Comparison of ENCODE assay signal across 21 cellular contexts in genomic region chr2:44932564-44933392, GRCh38. TPM values are rescaled to one million over a fixed set of nuclear protein-coding genes. Genes with fewer than 3 reads are reported as not detected.
DNase-seq lines count a peak whose midpoint lies in the region; ATAC-seq and TF ChIP-seq lines count a peak whose summit lies in the region.
"Had no signal": no experiment of that assay in that cellular context is flagged by ENCODE, and none has a peak within 500 bp of the region (broad histone marks: within the 10 kb centered on the region; RNA-seq: fewer than 3 reads in every experiment).

No MANE protein-coding gene starts in this region.

- TF ChIP-seq CTCF in left ventricle myocardium inferior (IDR thresholded peaks at IDR 0.05; ENCODE audit: borderline replicate concordance) (no peak), brain (conservative IDR thresholded peaks at IDR 0.05) (no peak), brain microvascular endothelial cell (IDR thresholded peaks at IDR 0.05; ENCODE audit: low read depth, low read length, missing control alignments) (no peak)

- in situ Hi-C loops in brain microvascular endothelial cell (cut with HindIII; ENCODE audit: low pct_ligation_motif_present, low sequenced_read_pairs), result no loop called here

- peaks cover 90% of the 10 kb centered on the region for H3K27me3 Mint-ChIP-seq in brain
- peaks cover 56 to 84% (median 69%) of the 10 kb centered on the region in 5 donors for H3K27me3 Mint-ChIP-seq in naive thymus-derived CD4-positive, alpha-beta T cell

- H3K36me3 ChIP-seq in left ventricle myocardium inferior, result no peaks in the 10 kb centered on the region
- H3K36me3 ChIP-seq in naive thymus-derived CD4-positive, alpha-beta T cell (ENCODE audit: control insufficient read depth in 2 of 3, insufficient read depth in 3 of 3, low read length in 3 of 3), result no peaks in the 10 kb centered on the region
- H3K36me3 ChIP-seq in brain microvascular endothelial cell (replicated peaks), result no peaks in the 10 kb centered on the region
- H3K36me3 ChIP-seq: cardiac muscle cell, esophagus muscularis mucosa, Peyer's patch, tibial nerve had no signal

- H3K36me3 Mint-ChIP-seq in brain, result peaks cover 8% of the 10 kb centered on the region
- no peaks in the 10 kb centered on the region for H3K36me3 Mint-ChIP-seq in naive thymus-derived CD4-positive, alpha-beta T cell
- H3K36me3 Mint-ChIP-seq: activated naive CD4-positive, alpha-beta T cell treated with anti-CD3 and anti-CD28 coated beads, Interleukin-2, amount 50 U/mL, for 72 hours; CD4-positive, CD25-positive, alpha-beta regulatory T cell; naive thymus-derived CD8-positive, alpha-beta T cell; stimulated activated effector memory CD8-positive, alpha-beta T cell treated with anti-CD3 and anti-CD28 coated beads, Interleukin-12 subunit alpha, Interleukin-12 subunit beta, amount 100 ng/mL, for 72 hours had no signal

- ATAC-seq in Right ventricle myocardium superior (ENCODE audit: poor library complexity) (no peak), SK-N-SH treated with all-trans-retinoic acid at 6 μM for 48 hours (no peak)
- no peak for ATAC-seq in naive thymus-derived CD4-positive, alpha-beta T cell
- ATAC-seq: activated naive CD4-positive, alpha-beta T cell treated with anti-CD3 and anti-CD28 coated beads, Interleukin-2, amount 50 U/mL, for 72 hours; naive thymus-derived CD8-positive, alpha-beta T cell; stimulated activated effector memory CD8-positive, alpha-beta T cell treated with anti-CD3 and anti-CD28 coated beads, Interleukin-12 subunit alpha, Interleukin-12 subunit beta, amount 100 ng/mL, for 72 hours had no signal

- POLR2A ChIA-PET in naive thymus-derived CD4-positive, alpha-beta T cell (lab: Charles Lee), result no interaction called here

- no peak overlapping the region for H3K27ac Mint-ChIP-seq in brain
- H3K27ac Mint-ChIP-seq in naive thymus-derived CD4-positive, alpha-beta T cell, result peak overlapping the region in 1 of 9 donors; percentile 69
- H3K27ac Mint-ChIP-seq: CD4-positive, CD25-positive, alpha-beta regulatory T cell; stimulated activated effector memory CD8-positive, alpha-beta T cell treated with anti-CD3 and anti-CD28 coated beads, Interleukin-12 subunit alpha, Interleukin-12 subunit beta, amount 100 ng/mL, for 72 hours had no signal

- H3K4me3 ChIP-seq in left ventricle myocardium inferior (peak overlapping the region; percentile 4), brain microvascular endothelial cell (ENCODE audit: low read depth, low read length) (no peak overlapping the region)
- H3K4me3 ChIP-seq in naive thymus-derived CD4-positive, alpha-beta T cell (ENCODE audit: low read length), result no peak overlapping the region
- H3K4me3 ChIP-seq: cardiac muscle cell, esophagus muscularis mucosa, Peyer's patch, tibial nerve had no signal

- intact Hi-C loops in left ventricle myocardium inferior (cut with micrococcal nuclease), result no loop called here
- intact Hi-C loops in Right ventricle myocardium superior (cut with DNase I), result no loop called here
- intact Hi-C loops in naive thymus-derived CD4-positive, alpha-beta T cell (cut with micrococcal nuclease), result loop anchor here in 1 of 2 donors (2.0 to 5.0 kb wide), 2 partner anchors 78 to 240 kb away; no protein-coding TSS in a partner anchor

- H3K9me3 ChIP-seq in left ventricle myocardium inferior (replicated peaks), result no peaks in the 10 kb centered on the region
- H3K9me3 ChIP-seq in naive thymus-derived CD4-positive, alpha-beta T cell (ENCODE audit: control insufficient read depth in 2 of 3, low read length in 3 of 3), result no peaks in the 10 kb centered on the region
- H3K9me3 ChIP-seq: esophagus muscularis mucosa, Peyer's patch, tibial nerve had no signal

- peaks cover 100% of the 10 kb centered on the region for H3K27me3 ChIP-seq in left ventricle myocardium inferior (ENCODE audit: low read depth)
- peaks cover 9% of the 10 kb centered on the region in 2 donors for H3K27me3 ChIP-seq in naive thymus-derived CD4-positive, alpha-beta T cell (ENCODE audit: control insufficient read depth in 2 of 2, insufficient read depth in 2 of 2, low read length in 2 of 2)
- peaks cover 94% of the 10 kb centered on the region for H3K27me3 ChIP-seq in brain microvascular endothelial cell (replicated peaks)

- no peak overlapping the region for H3K27ac ChIP-seq in left ventricle myocardium inferior (replicated peaks)
- H3K27ac ChIP-seq in naive thymus-derived CD4-positive, alpha-beta T cell (ENCODE audit: low read depth, low read length), result no peak overlapping the region
- H3K27ac ChIP-seq in brain microvascular endothelial cell, result no peak overlapping the region
- H3K27ac ChIP-seq: cardiac muscle cell, esophagus muscularis mucosa, Peyer's patch, tibial nerve had no signal

- peaks cover 0 to 8% (median 0%) of the 10 kb centered on the region in 5 experiments for H3K9me3 Mint-ChIP-seq in brain
- no peaks in the 10 kb centered on the region for H3K9me3 Mint-ChIP-seq in naive thymus-derived CD4-positive, alpha-beta T cell
- H3K9me3 Mint-ChIP-seq: activated CD4-positive, alpha-beta T cell treated with anti-CD3 and anti-CD28 coated beads, Interleukin-2, amount 10 ng/mL, durations not matched to agents 24 days and 14 days; activated naive CD4-positive, alpha-beta T cell treated with anti-CD3 and anti-CD28 coated beads, Interleukin-2, amount 50 U/mL, for 72 hours; naive thymus-derived CD8-positive, alpha-beta T cell; stimulated activated effector memory CD8-positive, alpha-beta T cell treated with anti-CD3 and anti-CD28 coated beads, Interleukin-12 subunit alpha, Interleukin-12 subunit beta, amount 100 ng/mL, for 72 hours had no signal

- H3K4me1 ChIP-seq in left ventricle myocardium inferior, result peaks cover 60% of the 10 kb centered on the region
- no peaks in the 10 kb centered on the region for H3K4me1 ChIP-seq in naive thymus-derived CD4-positive, alpha-beta T cell (ENCODE audit: control insufficient read depth in 2 of 2, insufficient read depth in 2 of 2, low read length in 2 of 2)

- H3K4me1 Mint-ChIP-seq in brain, result peaks cover 45% of the 10 kb centered on the region
- H3K4me1 Mint-ChIP-seq in naive thymus-derived CD4-positive, alpha-beta T cell, result peaks cover 10 to 52% (median 37%) of the 10 kb centered on the region in 7 donors

- peak overlapping the region in 4 of 5 experiments; percentile 13 to 88 (median 82) for H3K4me3 Mint-ChIP-seq in brain
- peak overlapping the region in 7 of 10 donors; percentile 30 to 64 (median 44) for H3K4me3 Mint-ChIP-seq in naive thymus-derived CD4-positive, alpha-beta T cell
- H3K4me3 Mint-ChIP-seq: activated CD4-positive, alpha-beta T cell treated with anti-CD3 and anti-CD28 coated beads, Interleukin-2, amount 10 ng/mL, durations not matched to agents 24 days and 14 days; stimulated activated effector memory CD8-positive, alpha-beta T cell treated with anti-CD3 and anti-CD28 coated beads, Interleukin-12 subunit alpha, Interleukin-12 subunit beta, amount 100 ng/mL, for 72 hours had no signal

- DNase-seq in left ventricle myocardium inferior (no peak), Right ventricle myocardium superior (no peak), brain microvascular endothelial cell (no peak), RPMI8226 (no peak), hippocampal formation (lab: John Stamatoyannopoulos, UW) (no peak)
- no peak for DNase-seq in naive thymus-derived CD4-positive, alpha-beta T cell
- DNase-seq: activated CD4-positive, alpha-beta T cell treated with anti-CD3 and anti-CD28 coated beads, Interleukin-2, amount 10 ng/mL, durations not matched to agents 24 days and 14 days; activated T-cell treated with anti-CD3 and anti-CD28 coated beads for 4 hours; CD4-positive, CD25-positive, alpha-beta regulatory T cell; mammary epithelial cell; NCI-H146; NCI-H82; Peyer's patch had no signal

- CTCF ChIA-PET in naive thymus-derived CD4-positive, alpha-beta T cell (lab: Charles Lee), result no interaction called here

TF ChIP-seq in SK-N-SH treated with all-trans-retinoic acid at 6 μM for 48 hours, 23 proteins besides CTCF, POLR2A, EP300 and RAD21 (continues in another document):
- no peak for TF ChIP-seq ZNF8 (CRISPR knock-in tag; IDR thresholded peaks at IDR 0.05)
- no peak for TF ChIP-seq ISL1 (CRISPR knock-in tag; IDR thresholded peaks at IDR 0.05)
- no peak for TF ChIP-seq RARB (CRISPR knock-in tag; IDR thresholded peaks at IDR 0.05)
- TF ChIP-seq, protein P1, sequence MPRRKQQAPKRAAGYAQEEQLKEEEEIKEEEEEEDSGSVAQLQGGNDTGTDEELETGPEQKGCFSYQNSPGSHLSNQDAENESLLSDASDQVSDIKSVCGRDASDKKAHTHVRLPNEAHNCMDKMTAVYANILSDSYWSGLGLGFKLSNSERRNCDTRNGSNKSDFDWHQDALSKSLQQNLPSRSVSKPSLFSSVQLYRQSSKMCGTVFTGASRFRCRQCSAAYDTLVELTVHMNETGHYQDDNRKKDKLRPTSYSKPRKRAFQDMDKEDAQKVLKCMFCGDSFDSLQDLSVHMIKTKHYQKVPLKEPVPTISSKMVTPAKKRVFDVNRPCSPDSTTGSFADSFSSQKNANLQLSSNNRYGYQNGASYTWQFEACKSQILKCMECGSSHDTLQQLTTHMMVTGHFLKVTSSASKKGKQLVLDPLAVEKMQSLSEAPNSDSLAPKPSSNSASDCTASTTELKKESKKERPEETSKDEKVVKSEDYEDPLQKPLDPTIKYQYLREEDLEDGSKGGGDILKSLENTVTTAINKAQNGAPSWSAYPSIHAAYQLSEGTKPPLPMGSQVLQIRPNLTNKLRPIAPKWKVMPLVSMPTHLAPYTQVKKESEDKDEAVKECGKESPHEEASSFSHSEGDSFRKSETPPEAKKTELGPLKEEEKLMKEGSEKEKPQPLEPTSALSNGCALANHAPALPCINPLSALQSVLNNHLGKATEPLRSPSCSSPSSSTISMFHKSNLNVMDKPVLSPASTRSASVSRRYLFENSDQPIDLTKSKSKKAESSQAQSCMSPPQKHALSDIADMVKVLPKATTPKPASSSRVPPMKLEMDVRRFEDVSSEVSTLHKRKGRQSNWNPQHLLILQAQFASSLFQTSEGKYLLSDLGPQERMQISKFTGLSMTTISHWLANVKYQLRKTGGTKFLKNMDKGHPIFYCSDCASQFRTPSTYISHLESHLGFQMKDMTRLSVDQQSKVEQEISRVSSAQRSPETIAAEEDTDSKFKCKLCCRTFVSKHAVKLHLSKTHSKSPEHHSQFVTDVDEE (CRISPR knock-in tag; IDR thresholded peaks at IDR 0.05), result no peak

RNA-seq across cellular contexts. Expression of gene SIX3, which starts 8.7 kb away (rescaled TPM):
- total RNA-seq in left ventricle myocardium inferior (not detected), Right ventricle myocardium superior (not detected)
- 30.9 TPM for polyA plus RNA-seq in brain (ENCODE audit: insufficient read depth, low read depth, low replicate concordance)
- total RNA-seq in naive thymus-derived CD4-positive, alpha-beta T cell, result not detected
- polyA plus RNA-seq in naive thymus-derived CD4-positive, alpha-beta T cell, result not detected
- total RNA-seq: activated CD4-positive, alpha-beta T cell treated with anti-CD3 and anti-CD28 coated beads, Interleukin-2, amount 10 ng/mL, durations not matched to agents 24 days and 14 days; activated naive CD4-positive, alpha-beta T cell treated with anti-CD3 and anti-CD28 coated beads, Interleukin-2, amount 50 U/mL, for 72 hours; cardiac muscle cell; CD4-positive, CD25-positive, alpha-beta regulatory T cell; mammary epithelial cell; naive thymus-derived CD8-positive, alpha-beta T cell; Peyer's patch had no signal
- polyA plus RNA-seq: cardiac muscle cell; CD4-positive, CD25-positive, alpha-beta regulatory T cell; mammary epithelial cell; naive thymus-derived CD8-positive, alpha-beta T cell had no signal
